In the genomic region with DNA sequence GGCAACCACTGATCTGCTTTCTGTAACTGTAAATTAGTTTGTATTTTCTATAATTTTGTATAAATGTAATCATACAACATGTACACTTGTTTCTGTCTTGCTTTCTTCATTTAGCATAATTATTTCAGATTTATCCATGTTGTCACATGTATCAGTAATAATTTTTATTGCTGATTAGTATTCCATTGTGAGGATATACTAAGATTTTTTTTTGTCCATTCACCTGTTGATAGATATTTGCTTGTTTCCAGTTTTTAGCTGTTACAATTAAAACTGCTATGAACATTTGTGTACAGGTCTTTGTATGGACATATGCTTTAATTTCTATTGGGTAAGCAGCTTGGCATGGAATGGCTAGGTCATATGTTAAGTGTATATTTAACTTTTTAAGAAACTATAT, we compare ENCODE assay signal across 35 cellular contexts. TPM values are rescaled to one million over a fixed set of nuclear protein-coding genes. Genes with fewer than 3 reads are reported as not detected.
"Had no signal": no experiment of that assay in that cellular context is flagged by ENCODE, and none has a peak within 500 bp of the region (broad histone marks: within the 10 kb centered on the region; RNA-seq: fewer than 3 reads in every experiment).

No MANE protein-coding gene starts in this region.

- H3K36me3 ChIP-seq: SJCRH30 had no signal

- ATAC-seq: Panc1, Right ventricle myocardium inferior, SK-N-SH treated with all-trans-retinoic acid at 6 μM for 48 hours had no signal

- H3K27me3 ChIP-seq: SJCRH30 had no signal

- FAIRE-seq: RCC 7860 had no signal

- H3K9ac ChIP-seq: KMS-11 had no signal

- H2AFZ ChIP-seq: PC-9 had no signal

- H3K4me3 ChIP-seq: PC-9, SJCRH30, SK-N-MC had no signal

- H3K27ac ChIP-seq: KMS-11, PC-9, RWPE1, SJCRH30 had no signal

- DNase-seq: Karpas-422, MM.1S, MV-4-11, NCI-H1092, NCI-H1105, NCI-H1436, NCI-H146, NCI-H1694, NCI-H187, NCI-H1930, NCI-H2029 treated with DMSO at 0.1 percent for 48 hours, NCI-H2081 treated with DMSO at 0.1 percent for 48 hours, NCI-H2107, NCI-H2171, NCI-H226, NCI-H446 treated with DMSO at 0.1 percent for 48 hours, NCI-H510A, NCI-H524, NCI-H526, NCI-H69, NCI-H748 treated with DMSO at 0.1 percent for 48 hours, NCI-H82, PC-9, SHP77, SIG-M5, SJCRH30 had no signal

- H3K9me3 ChIP-seq: SJCRH30 had no signal

- H3K4me2 ChIP-seq: PC-9 had no signal

- H3K4me1 ChIP-seq: SJCRH30 had no signal

RNA-seq across cellular contexts. Expression of gene PTPN13, which starts 33.6 kb away (rescaled TPM):
- total RNA-seq: LHCN-M2, OCI-LY7 had no signal
